Comparison of ENCODE assay signal across 31 cellular contexts in genomic region chr19:33641956-33642498, GRCh38. TPM values are rescaled to one million over a fixed set of nuclear protein-coding genes. Genes with fewer than 3 reads are reported as not detected.
"Had no signal": no experiment of that assay in that cellular context is flagged by ENCODE, and none has a peak within 500 bp of the region (broad histone marks: within the 10 kb centered on the region; RNA-seq: fewer than 3 reads in every experiment).

No MANE protein-coding gene starts in this region.

- ATAC-seq: activated CD4-positive, CD25-positive, alpha-beta regulatory T cell treated with anti-CD3 and anti-CD28 coated beads, Interleukin-2, amount 50 U/mL, for 24 hours; activated CD8-positive, alpha-beta T cell treated with anti-CD3 and anti-CD28 coated beads for 36 hours; activated T-cell treated with anti-CD3 and anti-CD28 coated beads, Interleukin-2, amount 50 U/mL, for 4 hours; Panc1 had no signal

- DNase-seq: activated CD4-positive, alpha-beta T cell treated with anti-CD3 and anti-CD28 coated beads for 4 hours; activated CD8-positive, alpha-beta T cell treated with anti-CD3 and anti-CD28 coated beads for 36 hours; activated gamma-delta T cell treated with Interleukin-2 at 50 U/mL for 16 hours; activated naive CD4-positive, alpha-beta T cell treated with anti-CD3 and anti-CD28 coated beads, Interleukin-2, amount 50 U/mL, for 16 hours; activated naive CD8-positive, alpha-beta T cell treated with anti-CD3 and anti-CD28 coated beads, Interleukin-2, amount 10 ng/mL, durations not matched to agents 7 days and 5 days; activated T-cell treated with anti-CD3 and anti-CD28 coated beads, Interleukin-2, amount 50 U/mL, for 4 hours; adrenal gland; anterior cingulate cortex; caudate nucleus; KG1; MV-4-11; NCI-H1105; NCI-H1436; NCI-H1694 treated with DMSO at 0.1 percent for 48 hours; NCI-H2029 treated with DMSO at 0.1 percent for 48 hours; NCI-H510A treated with DMSO at 0.1 percent for 48 hours; NCI-H69; NK-92 treated with Interleukin-12 subunit alpha and Interleukin-12 subunit beta, amount 100 ng/mL, for 24 hours; OCI-M1; Right ventricle myocardium superior; RPMI8226; SJCRH30; SK-N-SH; T-helper 1 cell had no signal

- H3K27me3 ChIP-seq: adrenal gland, SJCRH30 had no signal

- H3K27ac Mint-ChIP-seq: activated CD8-positive, alpha-beta T cell treated with anti-CD3 and anti-CD28 coated beads for 36 hours; activated naive CD8-positive, alpha-beta T cell treated with anti-CD3 and anti-CD28 coated beads, Interleukin-2, amount 10 ng/mL, durations not matched to agents 7 days and 5 days; IgD-negative memory B cell had no signal

- H3K9me3 ChIP-seq: adrenal gland, SJCRH30, SK-N-SH had no signal

- H3K4me1 Mint-ChIP-seq: activated naive CD8-positive, alpha-beta T cell treated with anti-CD3 and anti-CD28 coated beads, Interleukin-2, amount 10 ng/mL, durations not matched to agents 7 days and 5 days had no signal

- H3K4me3 ChIP-seq: adrenal gland, SJCRH30 had no signal

- H3K27ac ChIP-seq: adrenal gland, SJCRH30, WERI-Rb-1 had no signal

- H3K9me3 Mint-ChIP-seq: activated CD8-positive, alpha-beta T cell treated with anti-CD3 and anti-CD28 coated beads for 36 hours; activated naive CD8-positive, alpha-beta T cell treated with anti-CD3 and anti-CD28 coated beads, Interleukin-2, amount 10 ng/mL, durations not matched to agents 7 days and 5 days; activated T-cell treated with anti-CD3 and anti-CD28 coated beads, Interleukin-2, amount 50 U/mL, for 4 hours had no signal

- H3K4me3 Mint-ChIP-seq: activated CD8-positive, alpha-beta T cell treated with anti-CD3 and anti-CD28 coated beads for 36 hours; activated naive CD8-positive, alpha-beta T cell treated with anti-CD3 and anti-CD28 coated beads, Interleukin-2, amount 10 ng/mL, durations not matched to agents 7 days and 5 days; activated T-cell treated with anti-CD3 and anti-CD28 coated beads, Interleukin-2, amount 50 U/mL, for 4 hours; IgD-negative memory B cell had no signal

- H3K36me3 ChIP-seq: adrenal gland, SJCRH30, WERI-Rb-1 had no signal

- H3K4me1 ChIP-seq: adrenal gland, SJCRH30 had no signal

- H3K36me3 Mint-ChIP-seq: activated naive CD8-positive, alpha-beta T cell treated with anti-CD3 and anti-CD28 coated beads, Interleukin-2, amount 10 ng/mL, durations not matched to agents 7 days and 5 days had no signal

RNA-seq across cellular contexts. Expression of gene CHST8, which starts 20.3 kb away (rescaled TPM):
- total RNA-seq: activated CD8-positive, alpha-beta T cell treated with anti-CD3 and anti-CD28 coated beads for 36 hours; activated naive CD8-positive, alpha-beta T cell treated with anti-CD3 and anti-CD28 coated beads, Interleukin-2, amount 10 ng/mL, durations not matched to agents 7 days and 5 days; activated T-cell treated with anti-CD3 and anti-CD28 coated beads, Interleukin-2, amount 50 U/mL, for 4 hours; LHCN-M2; MCF 10A; Right ventricle myocardium superior; T-helper 2 cell treated with Interferon-gamma antibody and Interleukin-4, amounts not matched to agents 100 ng/mL and 5 ng/mL, for 36 hours had no signal
- polyA plus RNA-seq: IgD-negative memory B cell had no signal
